Comparison of ENCODE assay signal across 30 cellular contexts in the genomic region with DNA sequence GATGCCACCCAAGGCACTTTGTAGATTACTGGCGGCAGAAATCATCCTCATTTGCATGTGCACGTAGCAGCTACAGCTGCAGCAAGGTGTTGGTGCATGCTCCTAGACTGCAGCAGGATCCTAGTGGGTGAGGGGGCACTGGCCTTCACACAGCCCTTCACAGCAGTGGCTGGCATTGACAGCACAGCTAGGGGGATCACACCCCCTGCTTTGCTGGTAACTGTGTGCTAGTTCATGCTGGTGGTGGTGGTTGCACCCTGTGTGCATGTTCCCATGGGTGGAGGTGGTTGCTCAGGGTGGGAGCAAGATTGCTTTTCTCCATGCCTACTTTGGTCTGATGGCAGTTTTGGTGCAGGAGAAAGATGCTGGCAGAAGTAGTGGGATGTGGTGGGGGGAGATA.
"Had no signal": no experiment of that assay in that cellular context is flagged by ENCODE, and none has a peak within 500 bp of the region (broad histone marks: within the 10 kb centered on the region; RNA-seq: fewer than 3 reads in every experiment).

No MANE protein-coding gene starts in this region.

- H3K36me3 Mint-ChIP-seq: activated naive CD4-positive, alpha-beta T cell treated with anti-CD3 and anti-CD28 coated beads, Interleukin-2, amount 10 ng/mL, durations not matched to agents 7 days and 5 days; activated naive CD8-positive, alpha-beta T cell treated with anti-CD3 and anti-CD28 coated beads, Interleukin-2, amount 10 ng/mL, durations not matched to agents 7 days and 5 days; brain had no signal

- H3K27ac ChIP-seq: ascending aorta, breast epithelium, esophagus muscularis mucosa, foreskin keratinocyte, gastrocnemius medialis, heart right ventricle, WERI-Rb-1 had no signal

- FAIRE-seq: colon had no signal

- H3K4me3 Mint-ChIP-seq: activated B cell treated with CpG ODN at 0.5 μM for 24 hours; activated CD8-positive, alpha-beta T cell treated with anti-CD3 and anti-CD28 coated beads for 36 hours; activated naive CD4-positive, alpha-beta T cell treated with anti-CD3 and anti-CD28 coated beads, Interleukin-2, amount 10 ng/mL, durations not matched to agents 7 days and 5 days; activated naive CD8-positive, alpha-beta T cell treated with anti-CD3 and anti-CD28 coated beads, Interleukin-2, amount 10 ng/mL, durations not matched to agents 7 days and 5 days; activated T-cell treated with anti-CD3 and anti-CD28 coated beads, Interleukin-2, amount 50 U/mL, for 4 hours; activated T-helper 1 cell treated with anti-CD3 and anti-CD28 coated beads, Interleukin-12 subunit alpha, Interleukin-12 subunit beta, Interleukin-2, Interleukin-4 antibody, amounts not matched to agents 30 ng/mL and 10 ng/mL and 1 ng/mL, durations not matched to agents 14 hours and 24 hours and 36 hours; brain; central memory CD8-positive, alpha-beta T cell; effector memory CD8-positive, alpha-beta T cell had no signal

- H3K9me3 ChIP-seq: gastrocnemius medialis had no signal

- ATAC-seq: activated CD4-positive, CD25-positive, alpha-beta regulatory T cell treated with anti-CD3 and anti-CD28 coated beads, Interleukin-2, amount 50 U/mL, for 24 hours; activated CD8-positive, alpha-beta T cell treated with anti-CD3 and anti-CD28 coated beads for 36 hours; activated naive CD4-positive, alpha-beta T cell treated with anti-CD3 and anti-CD28 coated beads, Interleukin-2, amount 50 U/mL, for 72 hours; activated T-cell treated with anti-CD3 and anti-CD28 coated beads, Interleukin-2, amount 50 U/mL, for 4 hours; effector memory CD8-positive, alpha-beta T cell; foreskin keratinocyte; gastrocnemius medialis; heart right ventricle had no signal

- H3K27me3 ChIP-seq: ascending aorta, breast epithelium, esophagus muscularis mucosa, foreskin keratinocyte, gastrocnemius medialis, heart right ventricle had no signal

- H3K4me1 ChIP-seq: ascending aorta, breast epithelium, esophagus muscularis mucosa, foreskin keratinocyte, gastrocnemius medialis, heart right ventricle had no signal

- DNase-seq: activated B cell treated with CpG ODN at 0.5 μM for 24 hours; activated CD4-positive, alpha-beta T cell treated with anti-CD3 and anti-CD28 coated beads for 48 hours; activated CD4-positive, alpha-beta T cell treated with anti-CD3 and anti-CD28 coated beads, Interleukin-2, amount 50 U/mL, for 1 hour; activated CD4-positive, alpha-beta T cell treated with anti-CD3 and anti-CD28 coated beads, Interleukin-2, amount 50 U/mL, for 48 hours; activated CD8-positive, alpha-beta memory T cell treated with anti-CD3 and anti-CD28 coated beads for 24 hours; activated CD8-positive, alpha-beta T cell treated with anti-CD3 and anti-CD28 coated beads for 36 hours; activated effector memory CD4-positive, alpha-beta T cell treated with anti-CD3 and anti-CD28 coated beads, Interleukin-2, amount 50 U/mL, for 16 hours; activated naive CD4-positive, alpha-beta T cell treated with anti-CD3 and anti-CD28 coated beads, Interleukin-2, amount 10 ng/mL, durations not matched to agents 7 days and 5 days; activated naive CD8-positive, alpha-beta T cell treated with anti-CD3 and anti-CD28 coated beads, Interleukin-2, amount 10 ng/mL, durations not matched to agents 7 days and 5 days; activated T-cell treated with anti-CD3 and anti-CD28 coated beads, Interleukin-2, amount 50 U/mL, for 4 hours; cortex of kidney; dermis blood vessel endothelial cell; effector CD4-positive, alpha-beta T cell; effector memory CD8-positive, alpha-beta T cell; erythroblast; foreskin keratinocyte; gastrocnemius medialis; heart right ventricle; T-helper 2 cell; WERI-Rb-1 had no signal

- H3K27me3 Mint-ChIP-seq: activated B cell treated with CpG ODN at 0.5 μM for 24 hours; activated CD8-positive, alpha-beta T cell treated with anti-CD3 and anti-CD28 coated beads for 36 hours; activated naive CD4-positive, alpha-beta T cell treated with anti-CD3 and anti-CD28 coated beads, Interleukin-2, amount 10 ng/mL, durations not matched to agents 7 days and 5 days; activated naive CD8-positive, alpha-beta T cell treated with anti-CD3 and anti-CD28 coated beads, Interleukin-2, amount 10 ng/mL, durations not matched to agents 7 days and 5 days; brain; central memory CD8-positive, alpha-beta T cell; effector memory CD8-positive, alpha-beta T cell had no signal

- H3K36me3 ChIP-seq: ascending aorta, breast epithelium, esophagus muscularis mucosa, gastrocnemius medialis, heart right ventricle, WERI-Rb-1 had no signal

- H3K4me1 Mint-ChIP-seq: activated B cell treated with CpG ODN at 0.5 μM for 24 hours; activated naive CD4-positive, alpha-beta T cell treated with anti-CD3 and anti-CD28 coated beads, Interleukin-2, amount 10 ng/mL, durations not matched to agents 7 days and 5 days; activated naive CD8-positive, alpha-beta T cell treated with anti-CD3 and anti-CD28 coated beads, Interleukin-2, amount 10 ng/mL, durations not matched to agents 7 days and 5 days; brain; central memory CD8-positive, alpha-beta T cell had no signal

- H3K4me3 ChIP-seq: ascending aorta, breast epithelium, esophagus muscularis mucosa, gastrocnemius medialis, heart right ventricle had no signal

- H3K27ac Mint-ChIP-seq: activated B cell treated with CpG ODN at 0.5 μM for 24 hours; activated CD8-positive, alpha-beta T cell treated with anti-CD3 and anti-CD28 coated beads for 36 hours; activated naive CD4-positive, alpha-beta T cell treated with anti-CD3 and anti-CD28 coated beads, Interleukin-2, amount 10 ng/mL, durations not matched to agents 7 days and 5 days; activated naive CD4-positive, alpha-beta T cell treated with anti-CD3 and anti-CD28 coated beads, Interleukin-2, amount 50 U/mL, for 72 hours; activated naive CD8-positive, alpha-beta T cell treated with anti-CD3 and anti-CD28 coated beads, Interleukin-2, amount 10 ng/mL, durations not matched to agents 7 days and 5 days; activated T-helper 1 cell treated with anti-CD3 and anti-CD28 coated beads, Interleukin-12 subunit alpha, Interleukin-12 subunit beta, Interleukin-2, Interleukin-4 antibody, amounts not matched to agents 30 ng/mL and 10 ng/mL and 1 ng/mL, durations not matched to agents 14 hours and 24 hours and 36 hours; activated T-helper 2 cell treated with anti-CD3 and anti-CD28 coated beads, Interferon-gamma antibody, Interleukin-2, Interleukin-4, amounts not matched to agents 10 μg/mL and 5 μg/mL and 100 μg/mL, durations not matched to agents 14 hours and 24 hours and 36 hours; brain; effector memory CD8-positive, alpha-beta T cell had no signal
